8 cellular contexts compared by ENCODE assay signal in genomic region chr10:75400769-75401568, GRCh38. TPM values are rescaled to one million over a fixed set of nuclear protein-coding genes. Genes with fewer than 3 reads are reported as not detected.
A peak's percentile ranks its signal among the peaks of the same experiment; 100 is the strongest.
DNase-seq lines count a peak whose midpoint lies in the region; ATAC-seq and TF ChIP-seq lines count a peak whose summit lies in the region.

No MANE protein-coding gene starts in this region.

- DNase-seq in A673 (ENCODE audit: low spot score): no peak
- peak; percentile 9 for DNase-seq in GM06990 (ENCODE audit: extremely low read depth, insufficient read length)
- DNase-seq in SJCRH30: peak; percentile 32 to 56
- no peak for DNase-seq in effector memory CD4-positive, alpha-beta T cell
- peak; percentile 15 for DNase-seq in midbrain (lab: John Stamatoyannopoulos, UW)
- peak; percentile 83 for DNase-seq in upper lobe of right lung

- H3K9me3 ChIP-seq in A673 (ENCODE audit: low read depth, low read length, poor library complexity, severe bottlenecking): no peaks in the 10 kb centered on the region
- H3K9me3 ChIP-seq in SJCRH30 (replicated peaks): no peaks in the 10 kb centered on the region
- H3K9me3 ChIP-seq in effector memory CD4-positive, alpha-beta T cell (ENCODE audit: control insufficient read depth, low read length): no peaks in the 10 kb centered on the region
- no peaks in the 10 kb centered on the region for H3K9me3 ChIP-seq in upper lobe of right lung

- no TSS peak for BruUV-seq in A673 (replicated peaks; lab: Mats Ljungman, UMichigan)

- H3K36me3 ChIP-seq in A673 (ENCODE audit: insufficient read depth, low read length, poor library complexity, severe bottlenecking): no peaks in the 10 kb centered on the region
- H3K36me3 ChIP-seq in GM06990 (ENCODE audit: control insufficient read depth, insufficient read depth, low read length): no peaks in the 10 kb centered on the region
- peaks cover 10% of the 10 kb centered on the region for H3K36me3 ChIP-seq in SJCRH30
- H3K36me3 ChIP-seq in effector memory CD4-positive, alpha-beta T cell (ENCODE audit: control insufficient read depth, insufficient read depth, low read length): no peaks in the 10 kb centered on the region
- H3K36me3 ChIP-seq in upper lobe of right lung: peaks cover 8% of the 10 kb centered on the region

- H3K4me3 ChIP-seq in A673 (ENCODE audit: low read depth, low read length, poor library complexity, severe bottlenecking): peak overlapping the region; percentile 57
- peak overlapping the region; percentile 61 for H3K4me3 ChIP-seq in GM06990 (replicated peaks; ENCODE audit: low read depth, low read length)
- peak overlapping the region; percentile 69 for H3K4me3 ChIP-seq in SJCRH30
- peak overlapping the region; percentile 74 for H3K4me3 ChIP-seq in effector memory CD4-positive, alpha-beta T cell (ENCODE audit: insufficient read depth, low read depth, low read length, poor library complexity, severe bottlenecking)
- peak overlapping the region; percentile 81 for H3K4me3 ChIP-seq in upper lobe of right lung

- TF ChIP-seq CTCF in A673 (conservative IDR thresholded peaks at IDR 0.05; ENCODE audit: low read depth, low read length) (no peak), GM06990 (IDR thresholded peaks at IDR 0.05; ENCODE audit: insufficient read depth, low read length, poor library complexity, severe bottlenecking) (no peak), upper lobe of right lung (IDR thresholded peaks at IDR 0.05) (no peak)

- CTCF ChIA-PET in A673 (lab: Charles Lee): no interaction called here

- H3K4me1 ChIP-seq in A673 (ENCODE audit: insufficient read depth, low read length, poor library complexity, severe bottlenecking) (peaks cover 32% of the 10 kb centered on the region), SJCRH30 (peaks cover 3% of the 10 kb centered on the region; the same call in 1 of the 2 replicates), upper lobe of right lung (peaks cover 20% of the 10 kb centered on the region)
- peaks cover 31% of the 10 kb centered on the region for H3K4me1 ChIP-seq in effector memory CD4-positive, alpha-beta T cell (ENCODE audit: control insufficient read depth, insufficient read depth, low read length, poor library complexity, severe bottlenecking)

- intact Hi-C loops in A673 (cut with micrococcal nuclease; ENCODE audit: unreplicated experiment) (loop anchor here (1.0 to 10.0 kb wide), 5 partner anchors 514 to 1711 kb away; no protein-coding TSS in a partner anchor), upper lobe of right lung (cut with DNase I) (no loop called here)

- ATAC-seq in HG03045 (IDR thresholded peaks at IDR 0.05; ENCODE audit: unreplicated experiment) (peak; percentile 20), upper lobe of right lung (peak; percentile 17), HG03565 (IDR thresholded peaks at IDR 0.05; ENCODE audit: unreplicated experiment) (no peak)

- H3K27me3 ChIP-seq in A673 (replicated peaks; ENCODE audit: insufficient read depth, low read depth, low read length, poor library complexity) (peaks cover 99% of the 10 kb centered on the region), GM06990 (replicated peaks; ENCODE audit: control insufficient read depth, insufficient read depth, low read length) (peaks cover 4% of the 10 kb centered on the region; the same call in 1 of the 2 replicates), SJCRH30 (no peaks in the 10 kb centered on the region), upper lobe of right lung (peaks cover 11% of the 10 kb centered on the region)
- H3K27me3 ChIP-seq in effector memory CD4-positive, alpha-beta T cell (replicated peaks; ENCODE audit: control insufficient read depth, insufficient read depth, low read length, poor library complexity, severe bottlenecking): peaks cover 66% of the 10 kb centered on the region

- POLR2A ChIA-PET in A673 (lab: Charles Lee; ENCODE audit: low non-redundant PET): no interaction called here

- H3K27ac ChIP-seq in A673 (ENCODE audit: low read depth, low read length, poor library complexity, severe bottlenecking) (no peak overlapping the region), SJCRH30 (peak overlapping the region; percentile 49; the same call in 1 of the 2 replicates), upper lobe of right lung (peak overlapping the region; percentile 96)
- no peak overlapping the region for H3K27ac ChIP-seq in effector memory CD4-positive, alpha-beta T cell (ENCODE audit: insufficient read depth, low read length, poor library complexity, severe bottlenecking)

RNA-seq across cellular contexts. Expression of gene ZNF503, which starts 0.6 kb away (rescaled TPM):
- 1.2 TPM in 2 replicates for total RNA-seq in A673 (2021)
- total RNA-seq in SJCRH30 (2014; rRNA removed; shearing (Covaris generic)): 1.8 and 1.9 TPM in 2 replicates
- 36.2 TPM for total RNA-seq in upper lobe of right lung

RNA-seq across cellular contexts. Expression of gene LRMDA, which starts 30.5 kb away (rescaled TPM):
- total RNA-seq in A673 (2021): not detected in 2 replicates
- total RNA-seq in SJCRH30 (2014; rRNA removed; shearing (Covaris generic)): 0.24 TPM in 1 of 2 replicates, not detected in the other
- 20.0 TPM for total RNA-seq in upper lobe of right lung

Comparison
In these comparisons a context has a peak if more than half of its experiments do, and no peak if none do; other contexts are left out.
1. DNase-seq: peak in GM06990 (single experiment), SJCRH30 (2 of 2), midbrain (single experiment) and upper lobe of right lung (single experiment); none in A673 (single experiment) and effector memory CD4-positive, alpha-beta T cell (0 of 3).
2. H3K27ac ChIP-seq: peak in SJCRH30 (single experiment) and upper lobe of right lung (single experiment); none in A673 (single experiment) and effector memory CD4-positive, alpha-beta T cell (single experiment).
3. RNA of gene ZNF503, which starts 0.6 kb away (total RNA-seq): 36.2 TPM in upper lobe of right lung (single experiment); 1.8 to 1.9 TPM in SJCRH30 and 1.2 TPM in A673; every median in the first group is over 10 times any median in the second.
4. RNA of gene LRMDA, which starts 30.5 kb away (total RNA-seq): 20.0 TPM in upper lobe of right lung (single experiment); 0.24 TPM in SJCRH30 and not detected in A673; every median in the first group is over 10 times any median in the second.
5. Peak in every context shown above with its lines, with median percentiles within 50 percentile points of each other: H3K4me3 ChIP-seq.